In the genomic region with DNA sequence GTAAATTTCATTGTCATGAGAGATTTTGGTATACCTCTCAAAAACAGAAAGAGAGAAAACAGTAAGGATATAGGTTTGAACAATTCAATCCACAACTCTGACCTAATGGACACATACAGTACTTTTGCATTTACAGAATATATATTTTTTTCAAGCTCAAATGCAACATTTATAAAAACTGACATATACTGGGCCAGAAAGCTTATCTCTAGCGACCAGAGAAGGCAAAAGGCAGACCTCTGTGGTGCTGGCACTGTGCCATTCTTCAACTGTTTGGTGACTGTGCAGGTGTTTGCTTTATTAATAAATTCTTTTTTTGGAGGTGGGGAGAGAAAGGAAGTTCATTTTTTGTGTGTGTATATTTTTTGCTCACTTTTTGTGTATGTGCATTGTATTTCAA, we compare ENCODE assay signal across 1 cellular context.
TF ChIP-seq lines count a peak whose summit lies in the region.

No MANE protein-coding gene starts in this region.

TF ChIP-seq in K562, 482 proteins besides CTCF, POLR2A, EP300 and RAD21 (continued from another document):
- TF ChIP-seq, protein P1, sequence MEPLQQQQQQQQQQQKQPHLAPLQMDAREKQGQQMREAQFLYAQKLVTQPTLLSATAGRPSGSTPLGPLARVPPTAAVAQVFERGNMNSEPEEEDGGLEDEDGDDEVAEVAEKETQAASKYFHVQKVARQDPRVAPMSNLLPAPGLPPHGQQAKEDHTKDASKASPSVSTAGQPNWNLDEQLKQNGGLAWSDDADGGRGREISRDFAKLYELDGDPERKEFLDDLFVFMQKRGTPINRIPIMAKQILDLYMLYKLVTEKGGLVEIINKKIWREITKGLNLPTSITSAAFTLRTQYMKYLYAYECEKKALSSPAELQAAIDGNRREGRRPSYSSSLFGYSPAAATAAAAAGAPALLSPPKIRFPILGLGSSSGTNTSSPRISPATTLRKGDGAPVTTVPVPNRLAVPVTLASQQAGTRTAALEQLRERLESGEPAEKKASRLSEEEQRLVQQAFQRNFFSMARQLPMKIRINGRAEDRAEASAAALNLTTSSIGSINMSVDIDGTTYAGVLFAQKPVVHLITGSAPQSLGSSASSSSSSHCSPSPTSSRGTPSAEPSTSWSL (CRISPR knock-in tag; IDR thresholded peaks at IDR 0.05; ENCODE audit: borderline replicate concordance) = no peak
